Comparison of ENCODE assay signal across 25 cellular contexts in the genomic region with DNA sequence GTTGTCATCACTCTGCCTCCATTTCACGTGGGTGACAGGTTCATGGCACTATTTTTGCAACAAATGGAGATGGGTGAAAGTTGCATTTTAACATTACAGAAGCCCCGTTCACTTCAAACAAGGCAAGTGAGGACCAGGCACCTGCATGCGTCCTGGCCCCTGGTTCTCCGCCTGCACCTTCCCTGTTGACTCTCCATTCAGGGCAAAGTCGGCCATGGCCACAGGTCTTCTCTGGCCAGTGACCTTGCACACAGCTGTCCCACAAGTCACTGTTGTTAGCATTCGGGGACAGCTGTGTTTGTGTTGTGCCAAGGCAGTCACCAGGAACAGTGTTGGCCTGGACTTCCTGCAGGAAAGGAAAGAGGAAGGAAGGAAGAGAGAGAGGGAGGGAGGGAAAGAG.
A peak's percentile ranks its signal among the peaks of the same experiment; 100 is the strongest.
DNase-seq lines count a peak whose midpoint lies in the region; ATAC-seq and TF ChIP-seq lines count a peak whose summit lies in the region.
"Had no signal": no experiment of that assay in that cellular context is flagged by ENCODE, and none has a peak within 500 bp of the region (broad histone marks: within the 10 kb centered on the region; RNA-seq: fewer than 3 reads in every experiment).

No MANE protein-coding gene starts in this region.

- peak; percentile 22 for DNase-seq in A673 (ENCODE audit: low spot score)
- DNase-seq in mesenteric fat pad (ENCODE audit: low spot score) = peak; percentile 65
- peak; percentile 20 to 54 for DNase-seq in suprapubic skin (ENCODE audit: low spot score in 2 of 2)
- no peak for DNase-seq in coronary artery (ENCODE audit: low spot score)
- DNase-seq: AML-193; Calu3; CD8-positive, alpha-beta memory T cell; DMS79 treated with DMSO at 0.1 percent for 48 hours; GF-D8; H9; HFFc6; IMR-90; KG1; MM.1S; NCI-H2029 treated with DMSO at 0.1 percent for 48 hours; NCI-H446 treated with DMSO at 0.1 percent for 48 hours; NCI-H526; NK-92 treated with Interleukin-12 subunit alpha and Interleukin-12 subunit beta, amount 100 ng/mL, for 24 hours; PC-3; RPMI8226; SHP77 had no signal

- no TSS peak for BruUV-seq in A673 (replicated peaks; lab: Mats Ljungman, UMichigan)

- no peak for TF ChIP-seq EP300 in suprapubic skin (IDR thresholded peaks at IDR 0.05)

- POLR2A ChIA-PET in A673 (lab: Charles Lee; ENCODE audit: low non-redundant PET) = interaction anchor here (1.0 kb wide), 1 partner anchor 10 kb away, joined by 6 read pairs; no protein-coding TSS in a partner anchor
- POLR2A ChIA-PET in HEK293 (lab: Yijun Ruan, JAX) = no interaction called here

- H3K27me3 ChIP-seq in A673 (replicated peaks; ENCODE audit: insufficient read depth, low read depth, low read length, poor library complexity) (no peaks in the 10 kb centered on the region), suprapubic skin (peaks cover 4% of the 10 kb centered on the region)

- no peak for TF ChIP-seq POLR2A in suprapubic skin (IDR thresholded peaks at IDR 0.05)

- 69% methylated on average over 6 of the region's 6 CpGs for WGBS in suprapubic skin

- H3K4me3 ChIP-seq in A673 (ENCODE audit: low read depth, low read length, poor library complexity, severe bottlenecking) (no peak overlapping the region), HEK293 (ENCODE audit: low read depth, low read length) (no peak overlapping the region), suprapubic skin (no peak overlapping the region), coronary artery (no peak overlapping the region)
- H3K4me3 ChIP-seq: GM23338 had no signal

- CTCF ChIA-PET in A673 (lab: Charles Lee) = interaction anchor here (0.7 kb wide), 1 partner anchor 167 kb away, joined by 3 read pairs; no protein-coding TSS in a partner anchor
- CTCF ChIA-PET in HEK293 (lab: Yijun Ruan, JAX) = no interaction called here

- peaks cover 24% of the 10 kb centered on the region for H3K4me1 ChIP-seq in A673 (ENCODE audit: insufficient read depth, low read length, poor library complexity, severe bottlenecking)
- no peaks in the 10 kb centered on the region for H3K4me1 ChIP-seq in HEK293 (ENCODE audit: control insufficient read depth, insufficient read depth, low read length)
- no peaks in the 10 kb centered on the region for H3K4me1 ChIP-seq in suprapubic skin

- intact Hi-C loops in A673 (cut with micrococcal nuclease; ENCODE audit: unreplicated experiment) = loop anchor here (2.0 to 10.0 kb wide), 4 partner anchors 209 to 578 kb away; no protein-coding TSS in a partner anchor

- ATAC-seq in GM19467 (IDR thresholded peaks at IDR 0.05; ENCODE audit: unreplicated experiment) = no peak
- no peak for ATAC-seq in HG03045 (IDR thresholded peaks at IDR 0.05; ENCODE audit: unreplicated experiment)
- ATAC-seq: GM23338, PC-3 had no signal

- TF ChIP-seq CTCF in A673 (conservative IDR thresholded peaks at IDR 0.05; ENCODE audit: low read depth, low read length) = no peak
- TF ChIP-seq CTCF in HEK293 (tag by site-specific recombination; IDR thresholded peaks at IDR 0.05) = no peak
- no peak for TF ChIP-seq CTCF in suprapubic skin (IDR thresholded peaks at IDR 0.05)
- TF ChIP-seq CTCF in coronary artery (IDR thresholded peaks at IDR 0.05) = no peak

- H3K27ac ChIP-seq in A673 (ENCODE audit: low read depth, low read length, poor library complexity, severe bottlenecking) (peak overlapping the region; percentile 94), HEK293 (ENCODE audit: extremely low read depth, low read depth, low read length) (no peak overlapping the region), suprapubic skin (no peak overlapping the region), coronary artery (no peak overlapping the region)

- H3K36me3 ChIP-seq in A673 (ENCODE audit: insufficient read depth, low read length, poor library complexity, severe bottlenecking) (no peaks in the 10 kb centered on the region), HEK293 (ENCODE audit: control insufficient read depth in 2 of 2, insufficient read depth in 1 of 2, low read length in 2 of 2) (no peaks in the 10 kb centered on the region), suprapubic skin (no peaks in the 10 kb centered on the region)

- peaks cover 9% of the 10 kb centered on the region for H3K9me3 ChIP-seq in A673 (ENCODE audit: low read depth, low read length, poor library complexity, severe bottlenecking)
- H3K9me3 ChIP-seq in HEK293 (ENCODE audit: control insufficient read depth, insufficient read depth, low read depth, low read length) = no peaks in the 10 kb centered on the region
- H3K9me3 ChIP-seq in suprapubic skin = no peaks in the 10 kb centered on the region

TF ChIP-seq in HEK293, 187 proteins besides CTCF, POLR2A, EP300 and RAD21:
- no peak for TF ChIP-seq YY1 (tag by site-specific recombination; IDR thresholded peaks at IDR 0.05)
- TF ChIP-seq ZNF366 (tag by site-specific recombination; conservative IDR thresholded peaks at IDR 0.05) = 0 out of 2 replicates have a peak, but pooled peaks have one; percentile 40
- TF ChIP-seq ZNF530 (tag by site-specific recombination; IDR thresholded peaks at IDR 0.05; ENCODE audit: low read depth) = no peak
- no peak for TF ChIP-seq ZXDB (tag by site-specific recombination; IDR thresholded peaks at IDR 0.05)
